In the genomic region with DNA sequence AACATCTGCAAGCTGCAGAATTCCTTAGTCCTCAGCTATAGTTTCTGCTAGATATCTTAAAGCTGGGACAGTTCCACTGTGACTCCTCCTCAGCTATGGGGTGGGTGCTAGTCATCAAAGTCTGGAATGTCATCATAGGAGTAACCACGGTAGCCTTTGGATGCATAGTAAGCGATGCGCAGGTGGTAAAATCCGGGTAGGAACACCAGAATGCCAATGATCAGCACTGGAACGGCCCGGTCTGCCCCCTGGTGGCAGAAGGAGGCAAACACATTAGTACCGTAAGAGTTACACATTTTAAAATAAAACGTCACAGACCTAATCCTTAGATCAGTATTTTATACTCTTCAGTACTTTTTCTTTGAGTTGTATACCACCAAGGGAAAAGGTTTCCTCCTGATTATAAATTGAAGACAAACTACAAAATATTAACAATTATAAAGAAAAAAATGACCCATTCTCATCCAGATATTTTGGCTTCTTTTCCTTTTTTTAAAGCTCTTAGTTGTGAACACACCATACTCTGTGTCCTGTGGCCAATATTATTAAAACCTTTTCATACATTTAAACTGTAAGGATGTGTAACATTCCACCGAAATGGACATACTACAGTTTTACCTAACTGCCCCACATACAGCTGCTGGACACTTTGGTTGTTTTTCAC, we compare ENCODE assay signal across 1 cellular context.
TF ChIP-seq lines count a peak whose summit lies in the region.

No MANE protein-coding gene starts in this region.

TF ChIP-seq in HepG2, 621 proteins besides CTCF, POLR2A, EP300 and RAD21 (continued from another document and continues in another):
- TF ChIP-seq KLF16 (CRISPR knock-in tag; IDR thresholded peaks at IDR 0.05): 0 out of 4 replicates have a peak, but pooled peaks of 1 of the 2 experiments have one; percentile 16
- TF ChIP-seq, protein P1, sequence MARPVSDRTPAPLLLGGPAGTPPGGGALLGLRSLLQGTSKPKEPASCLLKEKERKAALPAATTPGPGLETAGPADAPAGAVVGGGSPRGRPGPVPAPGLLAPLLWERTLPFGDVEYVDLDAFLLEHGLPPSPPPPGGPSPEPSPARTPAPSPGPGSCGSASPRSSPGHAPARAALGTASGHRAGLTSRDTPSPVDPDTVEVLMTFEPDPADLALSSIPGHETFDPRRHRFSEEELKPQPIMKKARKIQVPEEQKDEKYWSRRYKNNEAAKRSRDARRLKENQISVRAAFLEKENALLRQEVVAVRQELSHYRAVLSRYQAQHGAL (CRISPR knock-in tag; IDR thresholded peaks at IDR 0.05; ENCODE audit: not compliant biosample characterization): no peak
- TF ChIP-seq ONECUT2 (CRISPR knock-in tag; IDR thresholded peaks at IDR 0.05): no peak
- no peak for TF ChIP-seq ZEB1 (IDR thresholded peaks at IDR 0.05; ENCODE audit: insufficient replicate concordance, low read depth)
- TF ChIP-seq, protein P2, sequence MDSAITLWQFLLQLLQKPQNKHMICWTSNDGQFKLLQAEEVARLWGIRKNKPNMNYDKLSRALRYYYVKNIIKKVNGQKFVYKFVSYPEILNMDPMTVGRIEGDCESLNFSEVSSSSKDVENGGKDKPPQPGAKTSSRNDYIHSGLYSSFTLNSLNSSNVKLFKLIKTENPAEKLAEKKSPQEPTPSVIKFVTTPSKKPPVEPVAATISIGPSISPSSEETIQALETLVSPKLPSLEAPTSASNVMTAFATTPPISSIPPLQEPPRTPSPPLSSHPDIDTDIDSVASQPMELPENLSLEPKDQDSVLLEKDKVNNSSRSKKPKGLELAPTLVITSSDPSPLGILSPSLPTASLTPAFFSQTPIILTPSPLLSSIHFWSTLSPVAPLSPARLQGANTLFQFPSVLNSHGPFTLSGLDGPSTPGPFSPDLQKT (CRISPR knock-in tag; IDR thresholded peaks at IDR 0.05; ENCODE audit: borderline replicate concordance): no peak
- TF ChIP-seq ZFP90 (CRISPR knock-in tag; IDR thresholded peaks at IDR 0.05; ENCODE audit: borderline replicate concordance): no peak
- TF ChIP-seq JUN (CRISPR knock-in tag; IDR thresholded peaks at IDR 0.05): no peak
- TF ChIP-seq ZMAT3 (CRISPR knock-in tag; conservative IDR thresholded peaks at IDR 0.05): no peak
- peak; percentile 98 for TF ChIP-seq SMC3 (IDR thresholded peaks at IDR 0.05; ENCODE audit: low read length)
- TF ChIP-seq ZNF460 (CRISPR knock-in tag; IDR thresholded peaks at IDR 0.05; ENCODE audit: borderline replicate concordance): no peak
- TF ChIP-seq RNF2 (conservative IDR thresholded peaks at IDR 0.05; ENCODE audit: low read depth): no peak
- peak; percentile 63 for TF ChIP-seq TEAD3 (CRISPR knock-in tag; optimal IDR thresholded peaks at IDR 0.05; ENCODE audit: borderline replicate concordance)
- no peak for TF ChIP-seq FOXO1 (CRISPR knock-in tag; IDR thresholded peaks at IDR 0.05)
- no peak for TF ChIP-seq U2AF1 (optimal IDR thresholded peaks at IDR 0.05; ENCODE audit: low read depth, low read length)
- 0 out of 2 replicates have a peak, but pooled peaks have one; percentile 58 for TF ChIP-seq KDM2A (CRISPR knock-in tag; IDR thresholded peaks at IDR 0.05; ENCODE audit: borderline replicate concordance, low read depth)
- TF ChIP-seq MED8 (CRISPR knock-in tag; IDR thresholded peaks at IDR 0.05; ENCODE audit: insufficient replicate concordance): no peak
- TF ChIP-seq, protein P3, sequence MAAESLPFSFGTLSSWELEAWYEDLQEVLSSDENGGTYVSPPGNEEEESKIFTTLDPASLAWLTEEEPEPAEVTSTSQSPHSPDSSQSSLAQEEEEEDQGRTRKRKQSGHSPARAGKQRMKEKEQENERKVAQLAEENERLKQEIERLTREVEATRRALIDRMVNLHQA (CRISPR knock-in tag; IDR thresholded peaks at IDR 0.05): no peak
- TF ChIP-seq ZNF101 (CRISPR knock-in tag; IDR thresholded peaks at IDR 0.05; ENCODE audit: borderline replicate concordance, low read depth): no peak
- no peak for TF ChIP-seq ZSCAN31 (CRISPR knock-in tag; IDR thresholded peaks at IDR 0.05; ENCODE audit: low read depth)
- TF ChIP-seq CHD2 (IDR thresholded peaks at IDR 0.05; ENCODE audit: low read depth, low read length): no peak
- TF ChIP-seq, protein P4, sequence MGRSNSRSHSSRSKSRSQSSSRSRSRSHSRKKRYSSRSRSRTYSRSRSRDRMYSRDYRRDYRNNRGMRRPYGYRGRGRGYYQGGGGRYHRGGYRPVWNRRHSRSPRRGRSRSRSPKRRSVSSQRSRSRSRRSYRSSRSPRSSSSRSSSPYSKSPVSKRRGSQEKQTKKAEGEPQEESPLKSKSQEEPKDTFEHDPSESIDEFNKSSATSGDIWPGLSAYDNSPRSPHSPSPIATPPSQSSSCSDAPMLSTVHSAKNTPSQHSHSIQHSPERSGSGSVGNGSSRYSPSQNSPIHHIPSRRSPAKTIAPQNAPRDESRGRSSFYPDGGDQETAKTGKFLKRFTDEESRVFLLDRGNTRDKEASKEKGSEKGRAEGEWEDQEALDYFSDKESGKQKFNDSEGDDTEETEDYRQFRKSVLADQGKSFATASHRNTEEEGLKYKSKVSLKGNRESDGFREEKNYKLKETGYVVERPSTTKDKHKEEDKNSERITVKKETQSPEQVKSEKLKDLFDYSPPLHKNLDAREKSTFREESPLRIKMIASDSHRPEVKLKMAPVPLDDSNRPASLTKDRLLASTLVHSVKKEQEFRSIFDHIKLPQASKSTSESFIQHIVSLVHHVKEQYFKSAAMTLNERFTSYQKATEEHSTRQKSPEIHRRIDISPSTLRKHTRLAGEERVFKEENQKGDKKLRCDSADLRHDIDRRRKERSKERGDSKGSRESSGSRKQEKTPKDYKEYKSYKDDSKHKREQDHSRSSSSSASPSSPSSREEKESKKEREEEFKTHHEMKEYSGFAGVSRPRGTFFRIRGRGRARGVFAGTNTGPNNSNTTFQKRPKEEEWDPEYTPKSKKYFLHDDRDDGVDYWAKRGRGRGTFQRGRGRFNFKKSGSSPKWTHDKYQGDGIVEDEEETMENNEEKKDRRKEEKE (IDR thresholded peaks at IDR 0.05): no peak
- no peak for TF ChIP-seq KDM6A (CRISPR knock-in tag; IDR thresholded peaks at IDR 0.05; ENCODE audit: low read depth)
- no peak for TF ChIP-seq NRL (CRISPR knock-in tag; IDR thresholded peaks at IDR 0.05; ENCODE audit: borderline replicate concordance)
- no peak for TF ChIP-seq ZBTB21 (CRISPR knock-in tag; IDR thresholded peaks at IDR 0.05)
- no peak for TF ChIP-seq ZZZ3 (CRISPR knock-in tag; IDR thresholded peaks at IDR 0.05; ENCODE audit: borderline replicate concordance)
- TF ChIP-seq ZSCAN9 (CRISPR knock-in tag; IDR thresholded peaks at IDR 0.05; ENCODE audit: borderline replicate concordance): 0 out of 2 replicates have a peak, but pooled peaks have one; percentile 56
- TF ChIP-seq ZNF3 (CRISPR knock-in tag; IDR thresholded peaks at IDR 0.05): no peak
- TF ChIP-seq, protein P5, sequence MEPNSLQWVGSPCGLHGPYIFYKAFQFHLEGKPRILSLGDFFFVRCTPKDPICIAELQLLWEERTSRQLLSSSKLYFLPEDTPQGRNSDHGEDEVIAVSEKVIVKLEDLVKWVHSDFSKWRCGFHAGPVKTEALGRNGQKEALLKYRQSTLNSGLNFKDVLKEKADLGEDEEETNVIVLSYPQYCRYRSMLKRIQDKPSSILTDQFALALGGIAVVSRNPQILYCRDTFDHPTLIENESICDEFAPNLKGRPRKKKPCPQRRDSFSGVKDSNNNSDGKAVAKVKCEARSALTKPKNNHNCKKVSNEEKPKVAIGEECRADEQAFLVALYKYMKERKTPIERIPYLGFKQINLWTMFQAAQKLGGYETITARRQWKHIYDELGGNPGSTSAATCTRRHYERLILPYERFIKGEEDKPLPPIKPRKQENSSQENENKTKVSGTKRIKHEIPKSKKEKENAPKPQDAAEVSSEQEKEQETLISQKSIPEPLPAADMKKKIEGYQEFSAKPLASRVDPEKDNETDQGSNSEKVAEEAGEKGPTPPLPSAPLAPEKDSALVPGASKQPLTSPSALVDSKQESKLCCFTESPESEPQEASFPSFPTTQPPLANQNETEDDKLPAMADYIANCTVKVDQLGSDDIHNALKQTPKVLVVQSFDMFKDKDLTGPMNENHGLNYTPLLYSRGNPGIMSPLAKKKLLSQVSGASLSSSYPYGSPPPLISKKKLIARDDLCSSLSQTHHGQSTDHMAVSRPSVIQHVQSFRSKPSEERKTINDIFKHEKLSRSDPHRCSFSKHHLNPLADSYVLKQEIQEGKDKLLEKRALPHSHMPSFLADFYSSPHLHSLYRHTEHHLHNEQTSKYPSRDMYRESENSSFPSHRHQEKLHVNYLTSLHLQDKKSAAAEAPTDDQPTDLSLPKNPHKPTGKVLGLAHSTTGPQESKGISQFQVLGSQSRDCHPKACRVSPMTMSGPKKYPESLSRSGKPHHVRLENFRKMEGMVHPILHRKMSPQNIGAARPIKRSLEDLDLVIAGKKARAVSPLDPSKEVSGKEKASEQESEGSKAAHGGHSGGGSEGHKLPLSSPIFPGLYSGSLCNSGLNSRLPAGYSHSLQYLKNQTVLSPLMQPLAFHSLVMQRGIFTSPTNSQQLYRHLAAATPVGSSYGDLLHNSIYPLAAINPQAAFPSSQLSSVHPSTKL (CRISPR knock-in tag; IDR thresholded peaks at IDR 0.05): peak; percentile 48; the same call in 1 of the 2 replicates
- no peak for TF ChIP-seq NFRKB (IDR thresholded peaks at IDR 0.05)
- no peak for TF ChIP-seq NONO (IDR thresholded peaks at IDR 0.05)
- 0 out of 2 replicates have a peak, but pooled peaks have one; percentile 31 for TF ChIP-seq NONO (CRISPR knock-in tag; conservative IDR thresholded peaks at IDR 0.05)
- TF ChIP-seq, protein P6, sequence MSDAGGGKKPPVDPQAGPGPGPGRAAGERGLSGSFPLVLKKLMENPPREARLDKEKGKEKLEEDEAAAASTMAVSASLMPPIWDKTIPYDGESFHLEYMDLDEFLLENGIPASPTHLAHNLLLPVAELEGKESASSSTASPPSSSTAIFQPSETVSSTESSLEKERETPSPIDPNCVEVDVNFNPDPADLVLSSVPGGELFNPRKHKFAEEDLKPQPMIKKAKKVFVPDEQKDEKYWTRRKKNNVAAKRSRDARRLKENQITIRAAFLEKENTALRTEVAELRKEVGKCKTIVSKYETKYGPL (CRISPR knock-in tag; IDR thresholded peaks at IDR 0.05): no peak
- no peak for TF ChIP-seq CBX2 (IDR thresholded peaks at IDR 0.05; ENCODE audit: low read depth, low read length)
- TF ChIP-seq CBX2 (CRISPR knock-in tag; IDR thresholded peaks at IDR 0.05; ENCODE audit: low read depth): no peak
- no peak for TF ChIP-seq ZBTB42 (CRISPR knock-in tag; IDR thresholded peaks at IDR 0.05)
- no peak for TF ChIP-seq ZNF12 (CRISPR knock-in tag; IDR thresholded peaks at IDR 0.05)
- TF ChIP-seq ZNF333 (CRISPR knock-in tag; IDR thresholded peaks at IDR 0.05; ENCODE audit: borderline replicate concordance): no peak
- TF ChIP-seq ZNF510 (CRISPR knock-in tag; IDR thresholded peaks at IDR 0.05; ENCODE audit: low read depth): no peak
- no peak for TF ChIP-seq PCBP1 (IDR thresholded peaks at IDR 0.05; ENCODE audit: borderline replicate concordance, low read depth, low read length)
- TF ChIP-seq, protein P7, sequence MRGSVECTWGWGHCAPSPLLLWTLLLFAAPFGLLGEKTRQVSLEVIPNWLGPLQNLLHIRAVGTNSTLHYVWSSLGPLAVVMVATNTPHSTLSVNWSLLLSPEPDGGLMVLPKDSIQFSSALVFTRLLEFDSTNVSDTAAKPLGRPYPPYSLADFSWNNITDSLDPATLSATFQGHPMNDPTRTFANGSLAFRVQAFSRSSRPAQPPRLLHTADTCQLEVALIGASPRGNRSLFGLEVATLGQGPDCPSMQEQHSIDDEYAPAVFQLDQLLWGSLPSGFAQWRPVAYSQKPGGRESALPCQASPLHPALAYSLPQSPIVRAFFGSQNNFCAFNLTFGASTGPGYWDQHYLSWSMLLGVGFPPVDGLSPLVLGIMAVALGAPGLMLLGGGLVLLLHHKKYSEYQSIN (CRISPR knock-in tag; IDR thresholded peaks at IDR 0.05; ENCODE audit: borderline replicate concordance): no peak
- TF ChIP-seq ZNF841 (CRISPR knock-in tag; IDR thresholded peaks at IDR 0.05; ENCODE audit: borderline replicate concordance): 0 out of 2 replicates have a peak, but pooled peaks have one; percentile 36
- TF ChIP-seq, protein P8, sequence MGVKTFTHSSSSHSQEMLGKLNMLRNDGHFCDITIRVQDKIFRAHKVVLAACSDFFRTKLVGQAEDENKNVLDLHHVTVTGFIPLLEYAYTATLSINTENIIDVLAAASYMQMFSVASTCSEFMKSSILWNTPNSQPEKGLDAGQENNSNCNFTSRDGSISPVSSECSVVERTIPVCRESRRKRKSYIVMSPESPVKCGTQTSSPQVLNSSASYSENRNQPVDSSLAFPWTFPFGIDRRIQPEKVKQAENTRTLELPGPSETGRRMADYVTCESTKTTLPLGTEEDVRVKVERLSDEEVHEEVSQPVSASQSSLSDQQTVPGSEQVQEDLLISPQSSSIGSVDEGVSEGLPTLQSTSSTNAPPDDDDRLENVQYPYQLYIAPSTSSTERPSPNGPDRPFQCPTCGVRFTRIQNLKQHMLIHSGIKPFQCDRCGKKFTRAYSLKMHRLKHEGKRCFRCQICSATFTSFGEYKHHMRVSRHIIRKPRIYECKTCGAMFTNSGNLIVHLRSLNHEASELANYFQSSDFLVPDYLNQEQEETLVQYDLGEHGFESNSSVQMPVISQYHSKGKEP (CRISPR knock-in tag; IDR thresholded peaks at IDR 0.05): no peak
- TF ChIP-seq, protein P9, sequence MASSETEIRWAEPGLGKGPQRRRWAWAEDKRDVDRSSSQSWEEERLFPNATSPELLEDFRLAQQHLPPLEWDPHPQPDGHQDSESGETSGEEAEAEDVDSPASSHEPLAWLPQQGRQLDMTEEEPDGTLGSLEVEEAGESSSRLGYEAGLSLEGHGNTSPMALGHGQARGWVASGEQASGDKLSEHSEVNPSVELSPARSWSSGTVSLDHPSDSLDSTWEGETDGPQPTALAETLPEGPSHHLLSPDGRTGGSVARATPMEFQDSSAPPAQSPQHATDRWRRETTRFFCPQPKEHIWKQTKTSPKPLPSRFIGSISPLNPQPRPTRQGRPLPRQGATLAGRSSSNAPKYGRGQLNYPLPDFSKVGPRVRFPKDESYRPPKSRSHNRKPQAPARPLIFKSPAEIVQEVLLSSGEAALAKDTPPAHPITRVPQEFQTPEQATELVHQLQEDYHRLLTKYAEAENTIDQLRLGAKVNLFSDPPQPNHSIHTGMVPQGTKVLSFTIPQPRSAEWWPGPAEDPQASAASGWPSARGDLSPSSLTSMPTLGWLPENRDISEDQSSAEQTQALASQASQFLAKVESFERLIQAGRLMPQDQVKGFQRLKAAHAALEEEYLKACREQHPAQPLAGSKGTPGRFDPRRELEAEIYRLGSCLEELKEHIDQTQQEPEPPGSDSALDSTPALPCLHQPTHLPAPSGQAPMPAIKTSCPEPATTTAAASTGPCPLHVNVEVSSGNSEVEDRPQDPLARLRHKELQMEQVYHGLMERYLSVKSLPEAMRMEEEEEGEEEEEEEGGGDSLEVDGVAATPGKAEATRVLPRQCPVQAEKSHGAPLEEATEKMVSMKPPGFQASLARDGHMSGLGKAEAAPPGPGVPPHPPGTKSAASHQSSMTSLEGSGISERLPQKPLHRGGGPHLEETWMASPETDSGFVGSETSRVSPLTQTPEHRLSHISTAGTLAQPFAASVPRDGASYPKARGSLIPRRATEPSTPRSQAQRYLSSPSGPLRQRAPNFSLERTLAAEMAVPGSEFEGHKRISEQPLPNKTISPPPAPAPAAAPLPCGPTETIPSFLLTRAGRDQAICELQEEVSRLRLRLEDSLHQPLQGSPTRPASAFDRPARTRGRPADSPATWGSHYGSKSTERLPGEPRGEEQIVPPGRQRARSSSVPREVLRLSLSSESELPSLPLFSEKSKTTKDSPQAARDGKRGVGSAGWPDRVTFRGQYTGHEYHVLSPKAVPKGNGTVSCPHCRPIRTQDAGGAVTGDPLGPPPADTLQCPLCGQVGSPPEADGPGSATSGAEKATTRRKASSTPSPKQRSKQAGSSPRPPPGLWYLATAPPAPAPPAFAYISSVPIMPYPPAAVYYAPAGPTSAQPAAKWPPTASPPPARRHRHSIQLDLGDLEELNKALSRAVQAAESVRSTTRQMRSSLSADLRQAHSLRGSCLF (CRISPR knock-in tag; IDR thresholded peaks at IDR 0.05; ENCODE audit: borderline replicate concordance): no peak
- no peak for TF ChIP-seq MLLT10 (CRISPR knock-in tag; IDR thresholded peaks at IDR 0.05)
